Comparison of ENCODE assay signal across 9 cellular contexts in the genomic region with DNA sequence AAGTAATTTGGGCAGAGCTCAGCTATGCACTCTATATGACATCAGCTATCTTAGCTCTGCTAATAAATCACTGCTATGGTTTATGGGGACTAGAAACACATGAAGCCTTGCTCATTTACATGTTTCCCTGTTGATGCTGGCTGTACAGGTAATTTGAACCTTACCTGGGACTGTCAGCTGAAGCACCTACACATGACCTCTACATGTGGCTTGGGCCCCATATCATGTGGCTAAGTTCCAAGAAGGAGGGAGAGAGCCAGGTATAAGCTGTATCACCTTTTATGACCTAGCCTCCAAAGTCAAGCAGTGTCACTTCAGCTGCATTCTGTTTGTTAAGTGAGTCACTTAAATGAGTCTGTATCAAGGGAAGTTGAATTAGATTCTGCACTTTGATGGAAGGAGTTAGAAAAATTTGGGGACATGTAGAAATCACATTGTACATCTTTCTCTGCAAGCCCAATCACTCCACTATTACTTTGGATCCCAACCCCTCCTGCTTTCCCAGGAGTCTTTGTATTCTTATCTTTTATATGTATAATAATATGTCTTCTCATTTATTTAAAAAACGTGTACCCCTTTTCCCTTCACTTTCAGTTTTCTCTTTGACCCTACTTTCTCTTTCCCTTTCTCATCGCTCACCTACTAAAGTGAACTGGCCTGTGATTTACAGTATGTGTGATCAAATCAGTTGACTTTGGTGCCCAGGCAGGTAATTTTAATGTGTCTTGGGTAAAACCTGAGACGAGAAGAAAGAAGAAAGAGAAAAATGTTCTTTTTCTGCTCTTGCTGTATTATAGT. TPM values are rescaled to one million over a fixed set of nuclear protein-coding genes. Genes with fewer than 3 reads are reported as not detected.
DNase-seq lines count a peak whose midpoint lies in the region; ATAC-seq and TF ChIP-seq lines count a peak whose summit lies in the region.
"Had no signal": no experiment of that assay in that cellular context is flagged by ENCODE, and none has a peak within 500 bp of the region (broad histone marks: within the 10 kb centered on the region; RNA-seq: fewer than 3 reads in every experiment).

No MANE protein-coding gene starts in this region.

- no peak overlapping the region for H3K27ac ChIP-seq in body of pancreas

- H3K4me1 ChIP-seq in body of pancreas = no peaks in the 10 kb centered on the region

- H3K4me3 ChIP-seq in body of pancreas = no peak overlapping the region

- H3K36me3 Mint-ChIP-seq in activated T-cell treated with anti-CD3 and anti-CD28 coated beads, Interleukin-2, amount 50 U/mL, for 72 hours (ENCODE audit: insufficient read depth in 2 of 2) = peaks cover 3 to 4% of the 10 kb centered on the region in 2 donors
- H3K36me3 Mint-ChIP-seq in activated CD4-positive, alpha-beta memory T cell treated with anti-CD3 and anti-CD28 coated beads for 36 hours = peaks cover 2% of the 10 kb centered on the region
- H3K36me3 Mint-ChIP-seq in stimulated activated naive B cell treated with anti-CD40 and anti-IgM and Interleukin-4, amounts not matched to agents 10 μg/mL and 1 μg/mL and 100 μg/mL, for 72 hours = peaks cover 2 to 5% of the 10 kb centered on the region in 2 donors

- H3K27me3 Mint-ChIP-seq in activated T-cell treated with anti-CD3 and anti-CD28 coated beads, Interleukin-2, amount 50 U/mL, for 72 hours (ENCODE audit: low read depth) = no peaks in the 10 kb centered on the region
- H3K27me3 Mint-ChIP-seq in activated CD4-positive, alpha-beta memory T cell treated with anti-CD3 and anti-CD28 coated beads for 36 hours = peaks cover 3% of the 10 kb centered on the region
- no peaks in the 10 kb centered on the region for H3K27me3 Mint-ChIP-seq in stimulated activated naive B cell treated with anti-CD40 and anti-IgM and Interleukin-4, amounts not matched to agents 10 μg/mL and 1 μg/mL and 100 μg/mL, for 72 hours

- peaks cover 27% of the 10 kb centered on the region for H3K4me1 Mint-ChIP-seq in activated T-cell treated with anti-CD3 and anti-CD28 coated beads, Interleukin-2, amount 50 U/mL, for 72 hours (ENCODE audit: low read depth)
- H3K4me1 Mint-ChIP-seq in activated CD4-positive, alpha-beta memory T cell treated with anti-CD3 and anti-CD28 coated beads for 36 hours (ENCODE audit: low read depth) = peaks cover 23% of the 10 kb centered on the region
- peaks cover 22 to 24% of the 10 kb centered on the region in 2 donors for H3K4me1 Mint-ChIP-seq in stimulated activated naive B cell treated with anti-CD40 and anti-IgM and Interleukin-4, amounts not matched to agents 10 μg/mL and 1 μg/mL and 100 μg/mL, for 72 hours

- POLR2A ChIA-PET in activated CD4-positive, alpha-beta memory T cell treated with anti-CD3 and anti-CD28 coated beads for 36 hours (lab: Charles Lee) = interaction anchor here (1.1 kb wide), 1 partner anchor 13 kb away, joined by 3 read pairs; no protein-coding TSS in a partner anchor

- WGBS in body of pancreas, 2 donors = 57 to 66% methylated on average over 3 of the region's 3 CpGs

- CTCF ChIA-PET in activated CD4-positive, alpha-beta memory T cell treated with anti-CD3 and anti-CD28 coated beads for 36 hours (lab: Charles Lee) = interaction anchor here (0.6 kb wide), 1 partner anchor 90 kb away, joined by 3 read pairs; no protein-coding TSS in a partner anchor

- no peaks in the 10 kb centered on the region for H3K9me3 ChIP-seq in body of pancreas

- intact Hi-C loops in activated CD4-positive, alpha-beta memory T cell treated with anti-CD3 and anti-CD28 coated beads for 36 hours (cut with micrococcal nuclease) = loop anchor here (1.0 kb wide), 2 partner anchors 13 to 62 kb away; no protein-coding TSS in a partner anchor
- intact Hi-C loops in body of pancreas (cut with DNase I) = no loop called here

- no peak for DNase-seq in activated T-cell treated with anti-CD3 and anti-CD28 coated beads, Interleukin-2, amount 50 U/mL, for 72 hours
- no peak for DNase-seq in activated T-cell treated with anti-CD3 and anti-CD28 coated beads, Interleukin-2, amount 50 U/mL, for 48 hours
- DNase-seq in activated CD4-positive, alpha-beta memory T cell treated with anti-CD3 and anti-CD28 coated beads for 36 hours = peak; percentile 8
- DNase-seq in stimulated activated naive B cell treated with anti-CD40 and anti-IgM and Interleukin-4, amounts not matched to agents 10 μg/mL and 1 μg/mL and 100 μg/mL, for 72 hours = no peak
- DNase-seq in dermis blood vessel endothelial cell (no peak), NCI-H2227 treated with DMSO at 0.1 percent for 48 hours (lab: John Stamatoyannopoulos, UW) (no peak), body of pancreas (no peak)
- DNase-seq: Kasumi-1 had no signal

- no peaks in the 10 kb centered on the region for H3K27me3 ChIP-seq in body of pancreas

- H3K27ac Mint-ChIP-seq in activated T-cell treated with anti-CD3 and anti-CD28 coated beads, Interleukin-2, amount 50 U/mL, for 72 hours = peak overlapping the region; percentile 38
- H3K27ac Mint-ChIP-seq in activated CD4-positive, alpha-beta memory T cell treated with anti-CD3 and anti-CD28 coated beads for 36 hours = peak overlapping the region; percentile 46
- H3K27ac Mint-ChIP-seq in stimulated activated naive B cell treated with anti-CD40 and anti-IgM and Interleukin-4, amounts not matched to agents 10 μg/mL and 1 μg/mL and 100 μg/mL, for 72 hours = peak overlapping the region; percentile 6

- TF ChIP-seq CTCF in body of pancreas (IDR thresholded peaks at IDR 0.05) = no peak

- H3K9me3 Mint-ChIP-seq in activated T-cell treated with anti-CD3 and anti-CD28 coated beads, Interleukin-2, amount 50 U/mL, for 72 hours = no peaks in the 10 kb centered on the region
- peaks cover 3% of the 10 kb centered on the region for H3K9me3 Mint-ChIP-seq in activated CD4-positive, alpha-beta memory T cell treated with anti-CD3 and anti-CD28 coated beads for 36 hours
- peaks cover 0 to 2% of the 10 kb centered on the region in 2 donors for H3K9me3 Mint-ChIP-seq in stimulated activated naive B cell treated with anti-CD40 and anti-IgM and Interleukin-4, amounts not matched to agents 10 μg/mL and 1 μg/mL and 100 μg/mL, for 72 hours

- ATAC-seq in activated T-cell treated with anti-CD3 and anti-CD28 coated beads, Interleukin-2, amount 50 U/mL, for 72 hours (replicated peaks in 1 of 2) = peak; percentile 59 to 62
- ATAC-seq in HG02885 (IDR thresholded peaks at IDR 0.05; ENCODE audit: poor library complexity, unreplicated experiment) (peak; percentile 71), body of pancreas (no peak)
- peak; percentile 55 to 57 for ATAC-seq in stimulated activated naive B cell treated with anti-CD40 and anti-IgM and Interleukin-4, amounts not matched to agents 10 μg/mL and 1 μg/mL and 100 μg/mL, for 72 hours (replicated peaks)

- H3K4me3 Mint-ChIP-seq in activated T-cell treated with anti-CD3 and anti-CD28 coated beads, Interleukin-2, amount 50 U/mL, for 72 hours = peak overlapping the region; percentile 3 to 68
- peak overlapping the region; percentile 39 for H3K4me3 Mint-ChIP-seq in activated CD4-positive, alpha-beta memory T cell treated with anti-CD3 and anti-CD28 coated beads for 36 hours
- H3K4me3 Mint-ChIP-seq in stimulated activated naive B cell treated with anti-CD40 and anti-IgM and Interleukin-4, amounts not matched to agents 10 μg/mL and 1 μg/mL and 100 μg/mL, for 72 hours = peak overlapping the region; percentile 55 to 64

- no peak for TF ChIP-seq POLR2A in body of pancreas (IDR thresholded peaks at IDR 0.05)

- H3K36me3 ChIP-seq in body of pancreas (replicated peaks in 1 of 2; ENCODE audit: insufficient read depth in 1 of 2, low read depth in 2 of 2) = no peaks in the 10 kb centered on the region

RNA-seq across cellular contexts. Expression of a gene that starts 53.4 kb away (rescaled TPM):
- total RNA-seq in activated T-cell treated with anti-CD3 and anti-CD28 coated beads, Interleukin-2, amount 50 U/mL, for 72 hours = 10 to 100 TPM; 35.0 to 42.4 TPM
- 10 to 100 TPM; 20.1 to 22.7 TPM for total RNA-seq in activated CD4-positive, alpha-beta memory T cell treated with anti-CD3 and anti-CD28 coated beads for 36 hours
- total RNA-seq in dermis blood vessel endothelial cell (20.6 and 30.8 TPM in 2 replicates), body of pancreas (10 to 100 TPM in 1 of 2 donors, 1 to 10 TPM in 1; 9.6 to 18.2 TPM)
